Comparison of ENCODE assay signal across 8 cellular contexts in genomic region chrX:140765043-140765784, GRCh38. TPM values are rescaled to one million over a fixed set of nuclear protein-coding genes. Genes with fewer than 3 reads are reported as not detected.
DNase-seq lines count a peak whose midpoint lies in the region; ATAC-seq and TF ChIP-seq lines count a peak whose summit lies in the region.

No MANE protein-coding gene starts in this region.

- H3K27me3 ChIP-seq in breast epithelium (peaks cover 0 to 42% of the 10 kb centered on the region in 2 donors), mammary epithelial cell (ENCODE audit: insufficient read depth, low read length) (no peaks in the 10 kb centered on the region), upper lobe of left lung (peaks cover 0 to 10% (median 0%) of the 10 kb centered on the region in 4 donors)

- no peaks in the 10 kb centered on the region for H3K9me3 Mint-ChIP-seq in MCF 10A (ENCODE audit: unreplicated experiment)

- peaks cover 9% of the 10 kb centered on the region for H3K4me1 Mint-ChIP-seq in MCF 10A (ENCODE audit: insufficient read depth, unreplicated experiment)

- no peak for TF ChIP-seq CTCF in breast epithelium (IDR thresholded peaks at IDR 0.05)
- TF ChIP-seq CTCF in MCF 10A (IDR thresholded peaks at IDR 0.05; ENCODE audit: unreplicated experiment): no peak
- TF ChIP-seq CTCF in mammary epithelial cell (conservative IDR thresholded peaks at IDR 0.05 in 1 of 2, IDR thresholded peaks at IDR 0.05 in 1 of 2; ENCODE audit: extremely low read depth in 1 of 2, insufficient read depth in 1 of 2, low read depth in 1 of 2, low read length in 2 of 2): no peak
- TF ChIP-seq CTCF in upper lobe of left lung (IDR thresholded peaks at IDR 0.05): no peak

- no peaks in the 10 kb centered on the region for H3K27me3 Mint-ChIP-seq in MCF 10A (ENCODE audit: insufficient read depth, unreplicated experiment)

- H3K79me2 ChIP-seq in mammary epithelial cell (ENCODE audit: insufficient read depth, low read length): no peaks in the 10 kb centered on the region

- in situ Hi-C loops in mammary epithelial cell (cut with MboI; ENCODE audit: low sequenced_read_pairs in 2 of 2): no loop called here

- WGBS in mammary epithelial cell (ENCODE audit: low coverage, missing lambda C conversion rate): 45% methylated on average over 17 of the region's 19 CpGs
- 37% methylated on average over 3 to 19 of the region's 19 CpGs for WGBS in upper lobe of left lung, 2 donors

- H4K20me1 ChIP-seq in mammary epithelial cell (ENCODE audit: insufficient read depth, low read length): no peaks in the 10 kb centered on the region

- peak overlapping the region; percentile 11 for H2AFZ ChIP-seq in mammary epithelial cell (ENCODE audit: low read depth, low read length)

- no peaks in the 10 kb centered on the region for H3K36me3 Mint-ChIP-seq in MCF 10A (ENCODE audit: insufficient read depth, unreplicated experiment)

- intact Hi-C loops in breast epithelium (cut with DNase I; ENCODE audit: low total_unique reads): loop anchor here (10.0 kb wide), 1 partner anchor 1780 kb away; no protein-coding TSS in a partner anchor
- intact Hi-C loops in MCF 10A (cut with micrococcal nuclease): no loop called here
- intact Hi-C loops in mammary epithelial cell (cut with micrococcal nuclease): no loop called here

- H3K9ac ChIP-seq in mammary epithelial cell (ENCODE audit: insufficient read depth, low read length): no peak overlapping the region

- no peak overlapping the region for H3K27ac Mint-ChIP-seq in MCF 10A (ENCODE audit: low read depth, unreplicated experiment)

- H3K4me1 ChIP-seq in breast epithelium: no peaks in the 10 kb centered on the region
- H3K4me1 ChIP-seq in mammary epithelial cell (ENCODE audit: insufficient read depth, low read length): no peaks in the 10 kb centered on the region
- H3K4me1 ChIP-seq in upper lobe of left lung: no peaks in the 10 kb centered on the region

- peak; percentile 38 to 69 for ATAC-seq in upper lobe of left lung (ENCODE audit: low FRiP score in 2 of 2)
- ATAC-seq in HG03342 (IDR thresholded peaks at IDR 0.05; ENCODE audit: unreplicated experiment): no peak

- H3K36me3 ChIP-seq in breast epithelium (no peaks in the 10 kb centered on the region), mammary epithelial cell (ENCODE audit: insufficient read depth, low read length) (no peaks in the 10 kb centered on the region), upper lobe of left lung (no peaks in the 10 kb centered on the region)

- no peak overlapping the region for H3K4me3 Mint-ChIP-seq in MCF 10A (ENCODE audit: unreplicated experiment)

- POLR2A ChIA-PET in MCF 10A (lab: Yijun Ruan, JAX): no interaction called here

- DNase-seq in breast epithelium (ENCODE audit: low spot score in 2 of 2) (no peak), MCF 10A (ENCODE audit: unreplicated experiment) (no peak), mammary epithelial cell (no peak), medulla oblongata (ENCODE audit: extremely low spot score) (peak; percentile 14), upper lobe of left lung (no peak), D341Med (ENCODE audit: low spot score) (no peak)
- DNase-seq in stimulated activated naive CD4-positive, alpha-beta T cell treated with Interleukin-2 at 50 U/mL for 16 hours (lab: John Stamatoyannopoulos, UW): no peak

- no peak for TF ChIP-seq EP300 in upper lobe of left lung (IDR thresholded peaks at IDR 0.05)

- TF ChIP-seq POLR2A in breast epithelium (IDR thresholded peaks at IDR 0.05) (no peak), upper lobe of left lung (IDR thresholded peaks at IDR 0.05) (no peak)

- BruUV-seq in MCF 10A (replicated peaks; lab: Mats Ljungman, UMichigan) (no TSS peak), mammary epithelial cell (replicated peaks; lab: Mats Ljungman, UMichigan) (no TSS peak)

- CTCF ChIA-PET in MCF 10A (lab: Yijun Ruan, JAX): interaction anchor here (0.6 to 3.9 kb wide), 31 partner anchors 10 to 1429 kb away, joined by 3 to 26 read pairs (median 4); no protein-coding TSS in a partner anchor
- CTCF ChIA-PET in mammary epithelial cell (lab: Charles Lee; ENCODE audit: low non-redundant PET): interaction anchor here (0.5 kb wide), 1 partner anchor 153 kb away, joined by 11 read pairs; no protein-coding TSS in a partner anchor

- H3K27ac ChIP-seq in breast epithelium (no peak overlapping the region), mammary epithelial cell (ENCODE audit: insufficient read depth, low read depth, low read length) (no peak overlapping the region), upper lobe of left lung (no peak overlapping the region)

- dilution Hi-C loops in mammary epithelial cell (cut with HindIII; ENCODE audit: low sequenced_read_pairs): no loop called here

- H3K9me3 ChIP-seq in breast epithelium (no peaks in the 10 kb centered on the region), mammary epithelial cell (replicated peaks; ENCODE audit: insufficient read depth, low read length) (no peaks in the 10 kb centered on the region), upper lobe of left lung (no peaks in the 10 kb centered on the region)

- H3K4me3 ChIP-seq in breast epithelium: peak overlapping the region; percentile 43 to 61 (median 45)
- H3K4me3 ChIP-seq in mammary epithelial cell (replicated peaks in 1 of 3; ENCODE audit: insufficient read depth in 1 of 3, low read depth in 2 of 3, low read length in 3 of 3): no peak overlapping the region
- H3K4me3 ChIP-seq in upper lobe of left lung: peak overlapping the region in 3 of 4 donors; percentile 17 to 40 (median 39)

- H3K4me2 ChIP-seq in mammary epithelial cell (ENCODE audit: insufficient read depth, low read depth, low read length): peak overlapping the region; percentile 54

RNA-seq across cellular contexts. Expression of gene LINC00632, which starts 55.7 kb away (rescaled TPM):
- total RNA-seq in breast epithelium (100 to 1,000 TPM in 2 of 3 donors, 10 to 100 TPM in 1; 90.1 to 616 (median 133) TPM), MCF 10A (2022) (7.4 and 16.9 TPM in 2 replicates), mammary epithelial cell (under 1 TPM in 1 of 2 donors, not detected in 1; under 0.01 TPM), upper lobe of left lung (100 to 1,000 TPM in 1 of 6 donors, 10 to 100 TPM in 5; 18.3 to 175 (median 30.5) TPM)
- 0.02 TPM for polyA plus RNA-seq in mammary epithelial cell
- not detected for polyA minus RNA-seq in mammary epithelial cell

Comparison
In these comparisons a context has a peak if more than half of its experiments do, and no peak if none do; other contexts are left out.
1. H3K4me3 ChIP-seq: peak in breast epithelium (3 of 3) and upper lobe of left lung (3 of 4); none in mammary epithelial cell (0 of 3).